ENCODE assay signal across 9 cellular contexts in genomic region chr4:67393699-67394281, GRCh38.
A peak's percentile ranks its signal among the peaks of the same experiment; 100 is the strongest.
DNase-seq lines count a peak whose midpoint lies in the region; ATAC-seq and TF ChIP-seq lines count a peak whose summit lies in the region.
"Had no signal": no experiment of that assay in that cellular context is flagged by ENCODE, and none has a peak within 500 bp of the region (broad histone marks: within the 10 kb centered on the region; RNA-seq: fewer than 3 reads in every experiment).

No MANE protein-coding gene starts in this region.

- ATAC-seq in HCT116 (no peak), HG03196 (IDR thresholded peaks at IDR 0.05; ENCODE audit: unreplicated experiment) (no peak)
- ATAC-seq: activated T-cell treated with anti-CD3 and anti-CD28 coated beads, Interleukin-2, amount 50 U/mL, for 72 hours had no signal

- H3K36me3 ChIP-seq in HCT116 (ENCODE audit: control insufficient read depth in 1 of 2, insufficient read depth in 2 of 2, low read length in 2 of 2) = no peaks in the 10 kb centered on the region
- no peaks in the 10 kb centered on the region for H3K36me3 ChIP-seq in Peyer's patch
- no peaks in the 10 kb centered on the region for H3K36me3 ChIP-seq in esophagus muscularis mucosa
- no peaks in the 10 kb centered on the region for H3K36me3 ChIP-seq in prostate gland

- BruUV-seq in HCT116 (replicated peaks; lab: Mats Ljungman, UMichigan) = no TSS peak

- H3K79me2 ChIP-seq in HCT116 (ENCODE audit: insufficient read depth, low read length) = no peaks in the 10 kb centered on the region

- H3K9me2 ChIP-seq in HCT116 (ENCODE audit: insufficient read depth) = no peaks in the 10 kb centered on the region

- H3K4me1 ChIP-seq in HCT116 (ENCODE audit: control insufficient read depth in 1 of 2, insufficient read depth in 2 of 2, low read length in 2 of 2) (no peaks in the 10 kb centered on the region), Peyer's patch (no peaks in the 10 kb centered on the region), esophagus muscularis mucosa (no peaks in the 10 kb centered on the region), prostate gland (replicated peaks) (no peaks in the 10 kb centered on the region)

- peak; percentile 14 to 80 (median 35); a peak in 3 of 6 replicates for TF ChIP-seq CTCF in HCT116 (IDR thresholded peaks at IDR 0.05 in 2 of 3, conservative IDR thresholded peaks at IDR 0.05 in 1 of 3; ENCODE audit: borderline replicate concordance in 1 of 3, insufficient read depth in 1 of 3, low read depth in 2 of 3, low read length in 2 of 3)
- peak; percentile 42 to 87 (median 51) for TF ChIP-seq CTCF in Peyer's patch (IDR thresholded peaks at IDR 0.05)
- TF ChIP-seq CTCF in esophagus muscularis mucosa (IDR thresholded peaks at IDR 0.05) = peak; percentile 38 to 70 (median 69)
- TF ChIP-seq CTCF in prostate gland (IDR thresholded peaks at IDR 0.05) = peak; percentile 23 to 85 (median 57)

- TF ChIP-seq POLR2A in HCT116 (IDR thresholded peaks at IDR 0.05; ENCODE audit: borderline replicate concordance, extremely low read depth, insufficient read depth, insufficient read length) (no peak), Peyer's patch (IDR thresholded peaks at IDR 0.05) (no peak), esophagus muscularis mucosa (IDR thresholded peaks at IDR 0.05; ENCODE audit: low read depth) (no peak), prostate gland (IDR thresholded peaks at IDR 0.05) (no peak)

- DNase-seq in NCI-H2081 (lab: John Stamatoyannopoulos, UW) = peak; percentile 9 to 15
- no peak for DNase-seq in NCI-H2081 treated with DMSO at 0.1 percent for 48 hours (lab: John Stamatoyannopoulos, UW)
- peak; percentile 29 for DNase-seq in HCT116 (ENCODE audit: low read depth, low spot score)
- DNase-seq in Peyer's patch = no peak
- DNase-seq in esophagus muscularis mucosa (ENCODE audit: extremely low spot score) = no peak
- DNase-seq in prostate gland (ENCODE audit: low spot score) = peak; percentile 13
- DNase-seq in GOT3 (lab: John Stamatoyannopoulos, UW) = no peak

- RAD21 ChIA-PET in HCT116 (lab: Charles Lee; ENCODE audit: low non-redundant PET in 1 of 2, low total read pairs in 2 of 2, uncharacterized antibody in 2 of 2, unreplicated experiment in 2 of 2) = no interaction called here

- peak; percentile 41 for TF ChIP-seq RAD21 in HCT116 (IDR thresholded peaks at IDR 0.05; ENCODE audit: low read depth)

- H3K27ac ChIP-seq in HCT116 (ENCODE audit: low read depth, low read length) (no peak overlapping the region), Peyer's patch (no peak overlapping the region), esophagus muscularis mucosa (replicated peaks in 1 of 4) (no peak overlapping the region), prostate gland (no peak overlapping the region)

- H4K20me1 ChIP-seq in HCT116 (ENCODE audit: insufficient read depth) = no peaks in the 10 kb centered on the region

- H3K4me3 ChIP-seq in HCT116 (replicated peaks in 1 of 2; ENCODE audit: low read depth in 1 of 2, low read length in 2 of 2) = no peak overlapping the region
- no peak overlapping the region for H3K4me3 ChIP-seq in Peyer's patch
- no peak overlapping the region for H3K4me3 ChIP-seq in esophagus muscularis mucosa
- H3K4me3 ChIP-seq in prostate gland = no peak overlapping the region

- 0 out of 2 replicates have a peak, but pooled peaks cover 9% of the 10 kb centered on the region for H3K27me3 ChIP-seq in HCT116 (ENCODE audit: insufficient read depth, low read length)
- no peaks in the 10 kb centered on the region for H3K27me3 ChIP-seq in Peyer's patch
- peaks cover 0 to 11% (median 0%) of the 10 kb centered on the region in 4 donors for H3K27me3 ChIP-seq in esophagus muscularis mucosa
- no peaks in the 10 kb centered on the region for H3K27me3 ChIP-seq in prostate gland (replicated peaks; ENCODE audit: insufficient read depth)

- no peak overlapping the region for H2AFZ ChIP-seq in HCT116 (ENCODE audit: low read depth, low read length, poor library complexity, severe bottlenecking)

- no peak overlapping the region for H3K9ac ChIP-seq in HCT116 (ENCODE audit: low read length)

- no peaks in the 10 kb centered on the region for H3K9me3 ChIP-seq in HCT116 (ENCODE audit: control insufficient read depth in 1 of 2, insufficient read depth in 1 of 2, low read depth in 1 of 2, low read length in 2 of 2)
- H3K9me3 ChIP-seq in Peyer's patch = no peaks in the 10 kb centered on the region
- no peaks in the 10 kb centered on the region for H3K9me3 ChIP-seq in esophagus muscularis mucosa
- H3K9me3 ChIP-seq in prostate gland = no peaks in the 10 kb centered on the region

- no peak overlapping the region for H3K4me2 ChIP-seq in HCT116 (ENCODE audit: low read length)

- WGBS in esophagus muscularis mucosa = 53% methylated on average over 3 of the region's 3 CpGs
- WGBS in prostate gland = 46% methylated on average over 3 of the region's 3 CpGs

- POLR2A ChIA-PET in HCT116 (lab: Charles Lee) = no interaction called here

- no peak for TF ChIP-seq EP300 in esophagus muscularis mucosa (IDR thresholded peaks at IDR 0.05)

- intact Hi-C loops in HCT116 (cut with micrococcal nuclease) = no loop called here
- intact Hi-C loops in esophagus muscularis mucosa (cut with DNase I) = no loop called here
- intact Hi-C loops in prostate gland (cut with DNase I) = no loop called here

- CTCF ChIA-PET in HCT116 (lab: Charles Lee) = no interaction called here

TF ChIP-seq in HCT116, 20 proteins besides CTCF, POLR2A, EP300 and RAD21:
- TF ChIP-seq ZNF274 (IDR thresholded peaks at IDR 0.05; ENCODE audit: low read depth, low read length) = no peak

Comparison
In these comparisons a context has a peak if more than half of its experiments do, and no peak if none do; other contexts are left out.
1. DNase-seq: peak in NCI-H2081 (2 of 2), HCT116 (single experiment) and prostate gland (single experiment); none in NCI-H2081 treated with DMSO at 0.1 percent for 48 hours (single experiment), Peyer's patch (0 of 3), esophagus muscularis mucosa (single experiment) and GOT3 (single experiment).
2. Peak in every context shown above with its lines, with median percentiles within 50 percentile points of each other: CTCF ChIP-seq.